In genomic region chr2:70255637-70256314, GRCh38 we compare ENCODE assay signal across 15 cellular contexts.
"Had no signal": no experiment of that assay in that cellular context is flagged by ENCODE, and none has a peak within 500 bp of the region (broad histone marks: within the 10 kb centered on the region; RNA-seq: fewer than 3 reads in every experiment).

No MANE protein-coding gene starts in this region.

- H3K36me3 ChIP-seq: neutrophil had no signal

- H3K27me3 ChIP-seq: neutrophil, tibial nerve had no signal

- H3K27ac ChIP-seq: neutrophil, tibial nerve had no signal

- H3K4me3 ChIP-seq: smooth muscle cell, tibial nerve had no signal

- H3K9me3 ChIP-seq: neutrophil, tibial nerve had no signal

- H3K9me3 Mint-ChIP-seq: activated naive CD8-positive, alpha-beta T cell treated with anti-CD3 and anti-CD28 coated beads for 36 hours; stimulated activated naive B cell treated with anti-CD40 and anti-IgM and Interleukin-4, amounts not matched to agents 10 μg/mL and 1 μg/mL and 100 μg/mL, for 72 hours had no signal

- H3K4me3 Mint-ChIP-seq: stimulated activated naive B cell treated with anti-CD40 and anti-IgM and Interleukin-4, amounts not matched to agents 10 μg/mL and 1 μg/mL and 100 μg/mL, for 72 hours had no signal

- H3K36me3 Mint-ChIP-seq: activated naive CD8-positive, alpha-beta T cell treated with anti-CD3 and anti-CD28 coated beads for 36 hours had no signal

- H3K27ac Mint-ChIP-seq: activated naive CD8-positive, alpha-beta T cell treated with anti-CD3 and anti-CD28 coated beads for 36 hours; progenitor cell of endocrine pancreas had no signal

- DNase-seq: activated CD4-positive, alpha-beta T cell treated with anti-CD3 and anti-CD28 coated beads, Interleukin-2, amount 50 U/mL, for 48 hours; activated effector memory CD4-positive, alpha-beta T cell treated with anti-CD3 and anti-CD28 coated beads, Interleukin-2, amount 50 U/mL, for 16 hours; activated naive CD8-positive, alpha-beta T cell treated with anti-CD3 and anti-CD28 coated beads for 36 hours; dermis blood vessel endothelial cell; erythroblast; hippocampal formation; kidney glomerular epithelial cell; mesendoderm; right cardiac atrium; stimulated activated naive B cell treated with anti-CD40 and anti-IgM and Interleukin-4, amounts not matched to agents 10 μg/mL and 1 μg/mL and 100 μg/mL, for 72 hours had no signal

- H3K27me3 Mint-ChIP-seq: activated naive CD8-positive, alpha-beta T cell treated with anti-CD3 and anti-CD28 coated beads for 36 hours; progenitor cell of endocrine pancreas; stimulated activated naive B cell treated with anti-CD40 and anti-IgM and Interleukin-4, amounts not matched to agents 10 μg/mL and 1 μg/mL and 100 μg/mL, for 72 hours had no signal

- H3K4me2 ChIP-seq: smooth muscle cell had no signal

- ATAC-seq: activated CD4-positive, CD25-positive, alpha-beta regulatory T cell treated with anti-CD3 and anti-CD28 coated beads, Interleukin-2, amount 50 U/mL, for 24 hours; right cardiac atrium; stimulated activated naive B cell treated with anti-CD40 and anti-IgM and Interleukin-4, amounts not matched to agents 10 μg/mL and 1 μg/mL and 100 μg/mL, for 72 hours had no signal
